ENCODE assay signal across 13 cellular contexts in the genomic region with DNA sequence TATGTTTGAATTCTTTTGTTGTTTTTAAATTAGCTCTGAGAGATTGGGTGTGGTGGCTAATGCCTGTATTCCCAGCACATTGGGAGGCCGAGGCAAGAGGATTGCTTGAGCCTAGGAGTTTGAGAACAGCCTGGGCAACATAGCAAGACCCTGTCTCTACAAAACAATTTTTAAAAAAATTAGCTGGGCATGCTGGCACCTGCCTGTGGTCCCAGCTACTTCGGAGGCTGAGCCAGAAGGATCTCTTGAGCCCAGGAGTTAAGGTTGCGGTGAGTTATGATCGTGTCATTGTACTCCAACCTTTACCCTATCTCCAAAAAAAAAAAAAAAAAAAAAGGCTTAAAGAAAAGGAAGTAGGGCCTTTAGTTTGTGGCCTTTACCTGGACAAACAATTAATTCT. TPM values are rescaled to one million over a fixed set of nuclear protein-coding genes. Genes with fewer than 3 reads are reported as not detected.
DNase-seq lines count a peak whose midpoint lies in the region; TF ChIP-seq lines count a peak whose summit lies in the region.
"Had no signal": no experiment of that assay in that cellular context is flagged by ENCODE, and none has a peak within 500 bp of the region (broad histone marks: within the 10 kb centered on the region; RNA-seq: fewer than 3 reads in every experiment).

No MANE protein-coding gene starts in this region.

- peaks cover 5 to 10% of the 10 kb centered on the region in 2 donors for H3K36me3 ChIP-seq in ascending aorta
- H3K36me3 ChIP-seq in suprapubic skin: peaks cover 16% of the 10 kb centered on the region

- no peak for TF ChIP-seq CTCF in ascending aorta (IDR thresholded peaks at IDR 0.05)
- TF ChIP-seq CTCF in suprapubic skin (IDR thresholded peaks at IDR 0.05): no peak

- H3K27ac ChIP-seq in ascending aorta: peak overlapping the region; percentile 54 to 64
- peak overlapping the region; percentile 7 for H3K27ac ChIP-seq in suprapubic skin

- WGBS in suprapubic skin: 85% methylated on average over 4 of the region's 4 CpGs

- H3K27me3 ChIP-seq in ascending aorta (no peaks in the 10 kb centered on the region), suprapubic skin (no peaks in the 10 kb centered on the region)

- H3K4me1 ChIP-seq in ascending aorta (peaks cover 6 to 13% of the 10 kb centered on the region in 2 donors), suprapubic skin (peaks cover 18% of the 10 kb centered on the region)

- H3K9me3 ChIP-seq in ascending aorta: no peaks in the 10 kb centered on the region
- no peaks in the 10 kb centered on the region for H3K9me3 ChIP-seq in suprapubic skin

- no peak for TF ChIP-seq EP300 in suprapubic skin (IDR thresholded peaks at IDR 0.05)

- intact Hi-C loops in ascending aorta (cut with DNase I): no loop called here

- H3K4me3 ChIP-seq in ascending aorta (no peak overlapping the region), suprapubic skin (no peak overlapping the region)

- TF ChIP-seq POLR2A in suprapubic skin (IDR thresholded peaks at IDR 0.05): no peak

- DNase-seq in HT-29 (ENCODE audit: low spot score) (peak; percentile 11), ascending aorta (ENCODE audit: low spot score in 2 of 2) (no peak), kidney tubule cell (ENCODE audit: low spot score) (peak; percentile 37), suprapubic skin (ENCODE audit: low spot score in 2 of 2) (no peak), AML-193 (lab: John Stamatoyannopoulos, UW) (no peak), NCI-H82 (lab: John Stamatoyannopoulos, UW) (no peak)
- DNase-seq in activated naive CD4-positive, alpha-beta T cell treated with Interleukin-2 at 50 U/mL for 16 hours: no peak
- DNase-seq: activated naive CD8-positive, alpha-beta T cell treated with anti-CD3 and anti-CD28 coated beads, Interleukin-2, amount 10 ng/mL, durations not matched to agents 7 days and 5 days; CD4-positive, CD25-positive, alpha-beta regulatory T cell; GOT3; NCI-H1694; NCI-H748 treated with DMSO at 0.1 percent for 48 hours; stimulated activated CD4-positive, alpha-beta T cell treated with anti-CD3 and anti-CD28 coated beads, Interleukin-2, amount 100 ng/mL, for 24 hours had no signal

RNA-seq across cellular contexts. Expression of a gene that starts 22.9 kb away (rescaled TPM):
- 14.7 and 14.9 TPM in 2 replicates for total RNA-seq in HT-29 (2014; rRNA removed; shearing (Covaris generic))
- 35.3 TPM for total RNA-seq in ascending aorta
- total RNA-seq in suprapubic skin: 10 to 100 TPM in 2 of 4 donors, 1 to 10 TPM in 2; 8.4 to 22.9 (median 11.9) TPM

RNA-seq across cellular contexts. Expression of a gene that starts 58.8 kb away (rescaled TPM):
- total RNA-seq in HT-29 (2014; rRNA removed; shearing (Covaris generic)): 88.0 and 90.6 TPM in 2 replicates
- total RNA-seq in ascending aorta: 0.53 TPM
- total RNA-seq in suprapubic skin: 10 to 100 TPM in 2 of 4 donors, 1 to 10 TPM in 2; 3.9 to 15.8 (median 11.6) TPM

Comparison
In these comparisons a context has a peak if more than half of its experiments do, and no peak if none do; other contexts are left out.
1. DNase-seq: peak in HT-29 (single experiment) and kidney tubule cell (single experiment); none in ascending aorta (0 of 2), suprapubic skin (0 of 2), AML-193 (0 of 2), activated naive CD4-positive, alpha-beta T cell treated with Interleukin-2 at 50 U/mL for 16 hours (single experiment) and NCI-H82 (single experiment).